Comparison of ENCODE assay signal across 25 cellular contexts in genomic region chrX:41605144-41605543, GRCh38.
DNase-seq lines count a peak whose midpoint lies in the region; ATAC-seq and TF ChIP-seq lines count a peak whose summit lies in the region.
"Had no signal": no experiment of that assay in that cellular context is flagged by ENCODE, and none has a peak within 500 bp of the region (broad histone marks: within the 10 kb centered on the region; RNA-seq: fewer than 3 reads in every experiment).

No MANE protein-coding gene starts in this region.

- no peak for TF ChIP-seq CTCF in brain microvascular endothelial cell (IDR thresholded peaks at IDR 0.05; ENCODE audit: low read depth, low read length, missing control alignments)

- no peaks in the 10 kb centered on the region for H3K36me3 ChIP-seq in brain microvascular endothelial cell (replicated peaks)
- H3K36me3 ChIP-seq: uterus had no signal

- no peaks in the 10 kb centered on the region for H3K27me3 ChIP-seq in brain microvascular endothelial cell (replicated peaks)

- peaks cover 0 to 3% (median 0%) of the 10 kb centered on the region in 3 donors for H3K9me3 Mint-ChIP-seq in IgD-negative memory B cell
- H3K9me3 Mint-ChIP-seq: activated naive CD4-positive, alpha-beta T cell treated with anti-CD3 and anti-CD28 coated beads, Interleukin-2, amount 10 ng/mL, durations not matched to agents 7 days and 5 days; CD8-positive, alpha-beta T cell; stimulated activated effector memory CD8-positive, alpha-beta T cell treated with anti-CD3 and anti-CD28 coated beads, Interleukin-12 subunit alpha, Interleukin-12 subunit beta, amount 100 ng/mL, for 72 hours had no signal

- ATAC-seq in GM18858 (IDR thresholded peaks at IDR 0.05; ENCODE audit: unreplicated experiment), result no peak
- ATAC-seq: CD8-positive, alpha-beta T cell; K562; stimulated activated effector memory CD8-positive, alpha-beta T cell treated with anti-CD3 and anti-CD28 coated beads, Interleukin-12 subunit alpha, Interleukin-12 subunit beta, amount 100 ng/mL, for 72 hours had no signal

- no peak overlapping the region for H3K27ac ChIP-seq in brain microvascular endothelial cell
- H3K27ac ChIP-seq: dorsolateral prefrontal cortex, uterus had no signal

- H3K4me3 ChIP-seq in brain microvascular endothelial cell (ENCODE audit: low read depth, low read length), result no peak overlapping the region
- H3K4me3 ChIP-seq: dorsolateral prefrontal cortex, K562, uterus had no signal

- peak overlapping the region; percentile 29 to 78 (median 29) for H3K27ac Mint-ChIP-seq in IgD-negative memory B cell
- H3K27ac Mint-ChIP-seq: activated naive CD4-positive, alpha-beta T cell treated with anti-CD3 and anti-CD28 coated beads, Interleukin-2, amount 10 ng/mL, durations not matched to agents 7 days and 5 days; CD8-positive, alpha-beta T cell; progenitor cell of endocrine pancreas; stimulated activated effector memory CD8-positive, alpha-beta T cell treated with anti-CD3 and anti-CD28 coated beads, Interleukin-12 subunit alpha, Interleukin-12 subunit beta, amount 100 ng/mL, for 72 hours had no signal

- no peaks in the 10 kb centered on the region for H3K27me3 Mint-ChIP-seq in IgD-negative memory B cell
- H3K27me3 Mint-ChIP-seq: activated naive CD4-positive, alpha-beta T cell treated with anti-CD3 and anti-CD28 coated beads, Interleukin-2, amount 10 ng/mL, durations not matched to agents 7 days and 5 days; progenitor cell of endocrine pancreas had no signal

- peak; percentile 52 for DNase-seq in EL
- peak; percentile 18 for DNase-seq in brain microvascular endothelial cell
- DNase-seq in renal cortical epithelial cell (ENCODE audit: low read depth), result peak; percentile 33
- DNase-seq in SIG-M5 (lab: John Stamatoyannopoulos, UW), result no peak
- no peak for DNase-seq in DMS79 treated with DMSO at 0.1 percent for 48 hours (lab: John Stamatoyannopoulos, UW)
- DNase-seq: activated naive CD4-positive, alpha-beta T cell treated with anti-CD3 and anti-CD28 coated beads, Interleukin-2, amount 10 ng/mL, durations not matched to agents 7 days and 5 days; amygdala; caudate nucleus; CD8-positive, alpha-beta T cell; DMS79; dorsolateral prefrontal cortex; GOT3; head of caudate nucleus; NCI-H1436; NCI-H524 treated with DMSO at 0.1 percent for 48 hours; OCI-M1; Right ventricle myocardium superior; T-helper 1 cell; uterus had no signal

- H3K4me3 Mint-ChIP-seq in IgD-negative memory B cell, result peak overlapping the region in 2 of 4 donors; percentile 73 to 76
- H3K4me3 Mint-ChIP-seq: activated naive CD4-positive, alpha-beta T cell treated with anti-CD3 and anti-CD28 coated beads, Interleukin-2, amount 10 ng/mL, durations not matched to agents 7 days and 5 days; CD8-positive, alpha-beta T cell; neural crest cell; stimulated activated effector memory CD8-positive, alpha-beta T cell treated with anti-CD3 and anti-CD28 coated beads, Interleukin-12 subunit alpha, Interleukin-12 subunit beta, amount 100 ng/mL, for 72 hours had no signal

- in situ Hi-C loops in brain microvascular endothelial cell (cut with HindIII; ENCODE audit: low pct_ligation_motif_present, low sequenced_read_pairs), result no loop called here

- H3K4me1 Mint-ChIP-seq in IgD-negative memory B cell, result peaks cover 20 to 30% (median 21%) of the 10 kb centered on the region in 3 donors
- H3K4me1 Mint-ChIP-seq: activated naive CD4-positive, alpha-beta T cell treated with anti-CD3 and anti-CD28 coated beads, Interleukin-2, amount 10 ng/mL, durations not matched to agents 7 days and 5 days; stimulated activated effector memory CD8-positive, alpha-beta T cell treated with anti-CD3 and anti-CD28 coated beads, Interleukin-12 subunit alpha, Interleukin-12 subunit beta, amount 100 ng/mL, for 72 hours had no signal

- H3K36me3 Mint-ChIP-seq in IgD-negative memory B cell, result peaks cover 7% of the 10 kb centered on the region

Comparison
In these comparisons a context has a peak if more than half of its experiments do, and no peak if none do; other contexts are left out.
1. DNase-seq: peak in EL (single experiment), brain microvascular endothelial cell (single experiment) and renal cortical epithelial cell (single experiment); none in SIG-M5 (single experiment) and DMS79 treated with DMSO at 0.1 percent for 48 hours (single experiment).